ENCODE assay signal across 9 cellular contexts in genomic region chr1:206925116-206925736, GRCh38. TPM values are rescaled to one million over a fixed set of nuclear protein-coding genes. Genes with fewer than 3 reads are reported as not detected.
DNase-seq lines count a peak whose midpoint lies in the region; ATAC-seq lines count a peak whose summit lies in the region.
"Had no signal": no experiment of that assay in that cellular context is flagged by ENCODE, and none has a peak within 500 bp of the region (broad histone marks: within the 10 kb centered on the region; RNA-seq: fewer than 3 reads in every experiment).

No MANE protein-coding gene starts in this region.

- DNase-seq in Jurkat, Clone E6-1 (ENCODE audit: low read depth, low spot score) = peak; percentile 76
- peak; percentile 46 for DNase-seq in activated T-cell treated with anti-CD3 and anti-CD28 coated beads, Interleukin-2, amount 50 U/mL, for 4 hours
- peak; percentile 72 for DNase-seq in naive B cell
- no peak for DNase-seq in NCI-H1417 treated with DMSO at 0.1 percent for 48 hours (lab: John Stamatoyannopoulos, UW)
- DNase-seq in inferior parietal cortex (ENCODE audit: extremely low spot score) = no peak

- H3K27ac Mint-ChIP-seq in naive B cell = no peak overlapping the region

- no peak overlapping the region for H3K4me3 Mint-ChIP-seq in activated T-cell treated with anti-CD3 and anti-CD28 coated beads, Interleukin-2, amount 50 U/mL, for 4 hours
- no peak overlapping the region for H3K4me3 Mint-ChIP-seq in naive B cell

- H3K27me3 Mint-ChIP-seq in activated T-cell treated with anti-CD3 and anti-CD28 coated beads, Interleukin-2, amount 50 U/mL, for 4 hours (ENCODE audit: low read depth) = no peaks in the 10 kb centered on the region
- H3K27me3 Mint-ChIP-seq in naive B cell = no peaks in the 10 kb centered on the region

- H3K9me3 Mint-ChIP-seq in activated T-cell treated with anti-CD3 and anti-CD28 coated beads, Interleukin-2, amount 50 U/mL, for 4 hours = no peaks in the 10 kb centered on the region
- no peaks in the 10 kb centered on the region for H3K9me3 Mint-ChIP-seq in naive B cell

- ATAC-seq in GM18520 (IDR thresholded peaks at IDR 0.05; ENCODE audit: unreplicated experiment) = peak; percentile 53
- peak; percentile 51 for ATAC-seq in GM21737 (IDR thresholded peaks at IDR 0.05; ENCODE audit: unreplicated experiment)
- ATAC-seq in activated T-cell treated with anti-CD3 and anti-CD28 coated beads, Interleukin-2, amount 50 U/mL, for 4 hours = peak; percentile 38 to 53
- peak; percentile 31 to 33 for ATAC-seq in naive B cell (ENCODE audit: low read depth in 2 of 2)

- H3K36me3 Mint-ChIP-seq in activated T-cell treated with anti-CD3 and anti-CD28 coated beads, Interleukin-2, amount 50 U/mL, for 4 hours (ENCODE audit: insufficient read depth) = peaks cover 4% of the 10 kb centered on the region
- peaks cover 9 to 10% of the 10 kb centered on the region in 2 donors for H3K36me3 Mint-ChIP-seq in naive B cell

- H3K4me1 Mint-ChIP-seq in activated T-cell treated with anti-CD3 and anti-CD28 coated beads, Interleukin-2, amount 50 U/mL, for 4 hours (ENCODE audit: low read depth) = peaks cover 38% of the 10 kb centered on the region
- peaks cover 20 to 31% (median 24%) of the 10 kb centered on the region in 3 donors for H3K4me1 Mint-ChIP-seq in naive B cell

- no peak overlapping the region for H3K4me3 ChIP-seq in Jurkat, Clone E6-1 (ENCODE audit: low read length)

RNA-seq across cellular contexts. Expression of gene FCMR, which starts 3.5 kb away (rescaled TPM):
- polyA plus RNA-seq in Jurkat, Clone E6-1 (2012; ENCODE audit: insufficient read depth, insufficient read length) = 18.5 TPM
- 10 to 100 TPM; 24.7 to 41.7 (median 24.8) TPM for total RNA-seq in activated T-cell treated with anti-CD3 and anti-CD28 coated beads, Interleukin-2, amount 50 U/mL, for 4 hours
- 1,000 to 10,000 TPM; 1,550 to 2,548 (median 1,723) TPM for polyA plus RNA-seq in naive B cell (ENCODE audit: low read depth in 6 of 6)

RNA-seq across cellular contexts. Expression of gene PIGR, which starts 21.0 kb away (rescaled TPM):
- not detected for polyA plus RNA-seq in Jurkat, Clone E6-1 (2012; ENCODE audit: insufficient read depth, insufficient read length)
- total RNA-seq in activated T-cell treated with anti-CD3 and anti-CD28 coated beads, Interleukin-2, amount 50 U/mL, for 4 hours = 1 to 10 TPM; 1.6 to 3.0 (median 1.8) TPM
- under 1 TPM; 0.05 to 0.84 (median 0.64) TPM for polyA plus RNA-seq in naive B cell (ENCODE audit: low read depth in 6 of 6)
- total RNA-seq: glomerular endothelial cell; T-helper 2 cell treated with Interferon-gamma antibody and Interleukin-4, amounts not matched to agents 100 ng/mL and 5 ng/mL, for 36 hours had no signal

RNA-seq across cellular contexts. Expression of gene IL24, which starts 28.0 kb away (rescaled TPM):
- 0.90 TPM for polyA plus RNA-seq in Jurkat, Clone E6-1 (2012; ENCODE audit: insufficient read depth, insufficient read length)
- total RNA-seq in activated T-cell treated with anti-CD3 and anti-CD28 coated beads, Interleukin-2, amount 50 U/mL, for 4 hours = 10 to 100 TPM; 11.9 to 30.7 (median 25.0) TPM
- polyA plus RNA-seq in naive B cell (ENCODE audit: low read depth in 6 of 6) = 10 to 100 TPM; 44.1 to 94.5 (median 57.5) TPM
- total RNA-seq: glomerular endothelial cell had no signal

RNA-seq across cellular contexts. Expression of gene FCAMR, which starts 45.0 kb away (rescaled TPM):
- not detected for polyA plus RNA-seq in Jurkat, Clone E6-1 (2012; ENCODE audit: insufficient read depth, insufficient read length)
- total RNA-seq in activated T-cell treated with anti-CD3 and anti-CD28 coated beads, Interleukin-2, amount 50 U/mL, for 4 hours = not detected
- not detected for polyA plus RNA-seq in naive B cell (ENCODE audit: low read depth in 6 of 6)
- total RNA-seq: glomerular endothelial cell had no signal

RNA-seq across cellular contexts. Expression of gene IL20, which starts 59.8 kb away (rescaled TPM):
- not detected for polyA plus RNA-seq in Jurkat, Clone E6-1 (2012; ENCODE audit: insufficient read depth, insufficient read length)
- total RNA-seq in activated T-cell treated with anti-CD3 and anti-CD28 coated beads, Interleukin-2, amount 50 U/mL, for 4 hours = not detected
- polyA plus RNA-seq in naive B cell (ENCODE audit: low read depth in 6 of 6) = not detected
- total RNA-seq: glomerular endothelial cell; T-helper 2 cell treated with Interferon-gamma antibody and Interleukin-4, amounts not matched to agents 100 ng/mL and 5 ng/mL, for 36 hours had no signal

Comparison
In these comparisons a context has a peak if more than half of its experiments do, and no peak if none do; other contexts are left out.
1. DNase-seq: peak in Jurkat, Clone E6-1 (single experiment), activated T-cell treated with anti-CD3 and anti-CD28 coated beads, Interleukin-2, amount 50 U/mL, for 4 hours (single experiment) and naive B cell (single experiment); none in NCI-H1417 treated with DMSO at 0.1 percent for 48 hours (single experiment) and inferior parietal cortex (single experiment).
2. Peak in every context shown above with its lines, with median percentiles within 50 percentile points of each other: ATAC-seq.